Comparison of ENCODE assay signal across 12 cellular contexts in the genomic region with DNA sequence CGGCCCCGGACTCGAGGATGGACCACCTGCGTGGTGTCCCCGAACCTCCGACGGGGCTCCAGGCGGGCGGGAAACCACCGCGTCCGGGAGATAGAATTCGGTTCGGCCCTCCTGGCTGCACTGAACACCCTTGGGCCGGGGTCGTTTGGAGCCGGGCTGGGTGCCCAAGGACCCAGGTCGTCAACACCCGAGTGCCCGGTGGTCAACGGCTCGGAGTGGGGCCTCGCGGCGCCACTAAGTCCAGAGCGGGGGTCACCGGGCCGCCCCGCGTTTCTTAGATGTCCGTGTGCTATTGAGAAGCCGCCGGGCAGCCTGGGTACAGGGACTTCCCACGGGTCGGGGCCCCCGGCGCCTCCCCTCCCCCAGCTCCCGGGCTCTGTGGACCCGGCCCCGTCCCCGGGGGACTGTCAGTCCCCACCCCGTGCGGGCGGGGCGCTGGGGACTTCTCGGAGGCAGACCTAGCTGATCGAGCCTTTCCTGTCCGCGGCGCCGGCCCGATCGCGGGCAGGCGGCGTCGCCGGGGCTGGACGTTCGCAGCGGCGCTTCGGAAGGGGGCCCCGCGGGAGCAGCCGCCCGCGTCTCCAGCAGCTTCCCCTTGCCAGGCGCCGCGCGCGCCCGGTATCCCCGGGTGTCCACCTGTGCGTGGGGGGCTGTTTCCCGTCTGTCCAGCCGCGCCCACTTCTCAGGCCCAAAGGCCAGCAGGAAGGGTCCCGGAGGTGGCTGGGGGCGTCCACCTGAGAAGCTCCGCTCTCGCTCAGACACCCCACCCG. TPM values are rescaled to one million over a fixed set of nuclear protein-coding genes. Genes with fewer than 3 reads are reported as not detected.
DNase-seq lines count a peak whose midpoint lies in the region; ATAC-seq and TF ChIP-seq lines count a peak whose summit lies in the region.
"Had no signal": no experiment of that assay in that cellular context is flagged by ENCODE, and none has a peak within 500 bp of the region (broad histone marks: within the 10 kb centered on the region; RNA-seq: fewer than 3 reads in every experiment).

No MANE protein-coding gene starts in this region.

- no peak overlapping the region for H4K8ac ChIP-seq in IMR-90 (ENCODE audit: low read depth in 2 of 2, low read length in 2 of 2)

- H3K4me2 ChIP-seq in IMR-90 (ENCODE audit: low read depth, low read length): peak overlapping the region; percentile 50

- no peak overlapping the region for H4K5ac ChIP-seq in IMR-90 (ENCODE audit: low read depth, low read length)

- no peak overlapping the region for H3K14ac ChIP-seq in IMR-90 (replicated peaks; ENCODE audit: low read depth, low read length)

- CTCF ChIA-PET in activated CD4-positive, alpha-beta T cell treated with anti-CD3 and anti-CD28 coated beads for 36 hours (lab: Charles Lee): no interaction called here
- CTCF ChIA-PET in activated CD4-positive, alpha-beta T cell treated with anti-CD3 and anti-CD28 coated beads, Interleukin-2, amount 10 ng/mL, durations not matched to agents 7 days and 5 days (lab: Charles Lee): interaction anchor here (0.6 to 1.4 kb wide), 3 partner anchors 9 to 759 kb away, joined by 3 to 4 read pairs (median 3); no protein-coding TSS in a partner anchor
- CTCF ChIA-PET in IMR-90 (lab: Yijun Ruan, JAX) (interaction anchor here (0.6 kb wide), 1 partner anchor 128 kb away, joined by 3 read pairs; no protein-coding TSS in a partner anchor), GM10248 (lab: Yijun Ruan, JAX) (no interaction called here)

- H3K4me3 Mint-ChIP-seq in activated CD4-positive, alpha-beta T cell treated with anti-CD3 and anti-CD28 coated beads for 36 hours: no peak overlapping the region
- no peak overlapping the region for H3K4me3 Mint-ChIP-seq in activated CD4-positive, alpha-beta T cell treated with anti-CD3 and anti-CD28 coated beads, Interleukin-2, amount 10 ng/mL, durations not matched to agents 7 days and 5 days
- H3K4me3 Mint-ChIP-seq: activated naive CD8-positive, alpha-beta T cell; T-helper 1 cell treated with Interleukin-12 subunit alpha and Interleukin-12 subunit beta and Interleukin-4 antibody, amounts not matched to agents 30 μg/mL and 1 μg/mL, for 36 hours had no signal

- peaks cover 32% of the 10 kb centered on the region for H4K20me1 ChIP-seq in IMR-90 (ENCODE audit: insufficient read depth, low read length)

- ATAC-seq in activated CD4-positive, alpha-beta T cell treated with anti-CD3 and anti-CD28 coated beads for 36 hours: no peak
- ATAC-seq in IMR-90 (ENCODE audit: low read depth): no peak
- ATAC-seq in GM18520 (IDR thresholded peaks at IDR 0.05; ENCODE audit: unreplicated experiment): no peak

- TF ChIP-seq RAD21 in IMR-90 (IDR thresholded peaks at IDR 0.05; ENCODE audit: low read length): no peak

- H3K4me3 ChIP-seq in IMR-90 (ENCODE audit: insufficient read depth, low read depth, low read length) (peak overlapping the region; percentile 16), colonic mucosa (peak overlapping the region; percentile 7)

- peak overlapping the region; percentile 73 for H2AK9ac ChIP-seq in IMR-90 (replicated peaks; ENCODE audit: low read depth, low read length, poor library complexity)

- no peak overlapping the region for H3K18ac ChIP-seq in IMR-90 (ENCODE audit: low read depth, low read length)

- dilution Hi-C loops in IMR-90 (cut with HindIII; ENCODE audit: low sequenced_read_pairs, unreplicated experiment): no loop called here

- TF ChIP-seq POLR2A in IMR-90 (IDR thresholded peaks at IDR 0.05; ENCODE audit: low read depth, low read length): no peak

- H3K9me3 ChIP-seq in IMR-90 (ENCODE audit: control insufficient read depth, insufficient read depth, low read length) (no peaks in the 10 kb centered on the region), colonic mucosa (no peaks in the 10 kb centered on the region)
- H3K9me3 ChIP-seq: neutrophil had no signal

- no TSS peak for BruUV-seq in IMR-90 (replicated peaks; lab: Mats Ljungman, UMichigan)

- POLR2A ChIA-PET in activated CD4-positive, alpha-beta T cell treated with anti-CD3 and anti-CD28 coated beads for 36 hours (lab: Charles Lee): interaction anchor here (0.5 to 1.0 kb wide), 2 partner anchors 12 to 22 kb away, joined by 3 to 4 read pairs; no protein-coding TSS in a partner anchor
- POLR2A ChIA-PET in activated CD4-positive, alpha-beta T cell treated with anti-CD3 and anti-CD28 coated beads, Interleukin-2, amount 10 ng/mL, durations not matched to agents 7 days and 5 days (lab: Charles Lee): no interaction called here
- POLR2A ChIA-PET in IMR-90 (lab: Charles Lee; ENCODE audit: unreplicated experiment) (interaction anchor here (0.6 kb wide), 1 partner anchor 314 kb away, joined by 9 read pairs; no protein-coding TSS in a partner anchor), GM10248 (lab: Yijun Ruan, JAX) (interaction anchor here (0.6 kb wide), 1 partner anchor 329 kb away, joined by 11 read pairs; no protein-coding TSS in a partner anchor)

- H3K9me1 ChIP-seq in IMR-90 (ENCODE audit: insufficient read depth, low read length): peaks cover 2% of the 10 kb centered on the region; the same call in 1 of the 2 replicates

- no peak overlapping the region for H3K23ac ChIP-seq in IMR-90 (ENCODE audit: low read depth, low read length)

- H3K9ac ChIP-seq in IMR-90 (ENCODE audit: low read depth, low read length) (no peak overlapping the region), colonic mucosa (ENCODE audit: low read depth in 2 of 2, low read length in 2 of 2) (no peak overlapping the region)

- H2AFZ ChIP-seq in IMR-90 (replicated peaks; ENCODE audit: low read length, poor library complexity): peak overlapping the region; percentile 82

- in situ Hi-C loops in IMR-90 (cut with MboI; ENCODE audit: low sequenced_read_pairs): no loop called here

- no peak overlapping the region for H3K27ac Mint-ChIP-seq in activated CD4-positive, alpha-beta T cell treated with anti-CD3 and anti-CD28 coated beads for 36 hours
- no peak overlapping the region for H3K27ac Mint-ChIP-seq in activated CD4-positive, alpha-beta T cell treated with anti-CD3 and anti-CD28 coated beads, Interleukin-2, amount 10 ng/mL, durations not matched to agents 7 days and 5 days
- H3K27ac Mint-ChIP-seq: activated naive CD8-positive, alpha-beta T cell; CD14-positive monocyte; T-helper 1 cell treated with Interleukin-12 subunit alpha and Interleukin-12 subunit beta and Interleukin-4 antibody, amounts not matched to agents 30 μg/mL and 1 μg/mL, for 36 hours had no signal

- H3K79me1 ChIP-seq in IMR-90 (ENCODE audit: low read depth in 1 of 2, low read length in 2 of 2): peaks cover 0 to 15% of the 10 kb centered on the region in 2 experiments; a peak in 1 of 4 replicates

- H3K27me3 Mint-ChIP-seq in activated CD4-positive, alpha-beta T cell treated with anti-CD3 and anti-CD28 coated beads for 36 hours: peaks cover 45% of the 10 kb centered on the region
- peaks cover 52% of the 10 kb centered on the region for H3K27me3 Mint-ChIP-seq in activated CD4-positive, alpha-beta T cell treated with anti-CD3 and anti-CD28 coated beads, Interleukin-2, amount 10 ng/mL, durations not matched to agents 7 days and 5 days

- no peak overlapping the region for H2BK5ac ChIP-seq in IMR-90 (ENCODE audit: low read depth, low read length, poor library complexity, severe bottlenecking)

- no peak overlapping the region for H2BK15ac ChIP-seq in IMR-90 (ENCODE audit: low read depth, low read length)

- H3K56ac ChIP-seq in IMR-90 (ENCODE audit: extremely low read depth, insufficient read depth, low read length): no peak overlapping the region

- peaks cover 18% of the 10 kb centered on the region for H3K4me1 Mint-ChIP-seq in activated CD4-positive, alpha-beta T cell treated with anti-CD3 and anti-CD28 coated beads for 36 hours
- H3K4me1 Mint-ChIP-seq in activated CD4-positive, alpha-beta T cell treated with anti-CD3 and anti-CD28 coated beads, Interleukin-2, amount 10 ng/mL, durations not matched to agents 7 days and 5 days: peaks cover 34% of the 10 kb centered on the region

- H2BK20ac ChIP-seq in IMR-90 (ENCODE audit: low read depth, low read length): no peak overlapping the region

- no peak overlapping the region for H3K27ac ChIP-seq in IMR-90 (ENCODE audit: insufficient read depth, low read length)
- no peak overlapping the region for H3K27ac ChIP-seq in colonic mucosa
- H3K27ac ChIP-seq: neutrophil had no signal

- peaks cover 5% of the 10 kb centered on the region for H3K36me3 Mint-ChIP-seq in activated CD4-positive, alpha-beta T cell treated with anti-CD3 and anti-CD28 coated beads for 36 hours (ENCODE audit: low read depth)
- peaks cover 16% of the 10 kb centered on the region for H3K36me3 Mint-ChIP-seq in activated CD4-positive, alpha-beta T cell treated with anti-CD3 and anti-CD28 coated beads, Interleukin-2, amount 10 ng/mL, durations not matched to agents 7 days and 5 days (ENCODE audit: low read depth)
- H3K36me3 Mint-ChIP-seq: activated naive CD8-positive, alpha-beta T cell had no signal

- H3K36me3 ChIP-seq in IMR-90 (ENCODE audit: control insufficient read depth, insufficient read depth, low read length) (no peaks in the 10 kb centered on the region), colonic mucosa (no peaks in the 10 kb centered on the region)
- H3K36me3 ChIP-seq: neutrophil had no signal

- H3K4me1 ChIP-seq in IMR-90 (ENCODE audit: control insufficient read depth, insufficient read depth, low read length): peaks cover 4% of the 10 kb centered on the region; the same call in 1 of the 2 replicates
- H3K4me1 ChIP-seq in colonic mucosa: peaks cover 10% of the 10 kb centered on the region

- intact Hi-C loops in activated CD4-positive, alpha-beta T cell treated with anti-CD3 and anti-CD28 coated beads for 36 hours (cut with DNase I, micrococcal nuclease): loop anchor here in 1 of 2 experiments (5.0 to 10.0 kb wide), 2 partner anchors 420 to 918 kb away; partner anchors contain the start of gene BAHCC1
- intact Hi-C loops in IMR-90 (cut with micrococcal nuclease): loop anchor here (5.0 to 10.0 kb wide), 2 partner anchors 378 to 415 kb away; no protein-coding TSS in a partner anchor
- intact Hi-C loops in colonic mucosa (cut with DNase I): loop anchor here (10.0 kb wide), 1 partner anchor 98 kb away; no protein-coding TSS in a partner anchor

- no peak overlapping the region for H2BK120ac ChIP-seq in IMR-90 (ENCODE audit: low read depth, low read length)

- no peak overlapping the region for H2AK5ac ChIP-seq in IMR-90 (ENCODE audit: low read depth, low read length)

- no peaks in the 10 kb centered on the region for H3K9me3 Mint-ChIP-seq in activated CD4-positive, alpha-beta T cell treated with anti-CD3 and anti-CD28 coated beads for 36 hours (ENCODE audit: low read depth)
- H3K9me3 Mint-ChIP-seq in activated CD4-positive, alpha-beta T cell treated with anti-CD3 and anti-CD28 coated beads, Interleukin-2, amount 10 ng/mL, durations not matched to agents 7 days and 5 days: no peaks in the 10 kb centered on the region
- H3K9me3 Mint-ChIP-seq: T-helper 1 cell treated with Interleukin-12 subunit alpha and Interleukin-12 subunit beta and Interleukin-4 antibody, amounts not matched to agents 30 μg/mL and 1 μg/mL, for 36 hours had no signal

- DNase-seq in activated CD4-positive, alpha-beta T cell treated with anti-CD3 and anti-CD28 coated beads for 36 hours: peak; percentile 35
- DNase-seq in activated CD4-positive, alpha-beta T cell treated with anti-CD3 and anti-CD28 coated beads, Interleukin-2, amount 10 ng/mL, durations not matched to agents 7 days and 5 days: no peak
- DNase-seq in IMR-90: no peak
- DNase-seq in colonic mucosa: no peak
- peak; percentile 72 for DNase-seq in retina
- DNase-seq in activated CD4-positive, CD25-positive, alpha-beta regulatory T cell treated with anti-CD3 and anti-CD28 coated beads, Interleukin-2, amount 50 U/mL, for 72 hours: no peak
- DNase-seq in GM10248 (ENCODE audit: extremely low spot score): no peak

- H3K4ac ChIP-seq in IMR-90 (ENCODE audit: low read depth, low read length): no peak overlapping the region

- WGBS in IMR-90 (ENCODE audit: extremely low coverage in 2 of 2, insufficient read length in 1 of 2), 2 experiments: 0% methylated on average over 22 of the region's 84 CpGs; no CpG with 5 or more reads in 1 of the 2 experiments

- H4K91ac ChIP-seq in IMR-90 (ENCODE audit: insufficient read depth, low read depth, low read length): no peak overlapping the region

- TF ChIP-seq CTCF in IMR-90 (conservative IDR thresholded peaks at IDR 0.05; ENCODE audit: low read depth, low read length) (no peak), colonic mucosa (IDR thresholded peaks at IDR 0.05) (no peak), GM10248 (IDR thresholded peaks at IDR 0.05; ENCODE audit: control extremely low read depth, extremely low read depth, low read depth, missing control alignments) (no peak)

- H3K27me3 ChIP-seq in IMR-90 (ENCODE audit: control insufficient read depth, insufficient read depth, low read length) (peaks cover 55% of the 10 kb centered on the region), colonic mucosa (peaks cover 79% of the 10 kb centered on the region)

RNA-seq across cellular contexts. Expression of gene NPTX1, which starts 0.7 kb away (rescaled TPM):
- 10 to 100 TPM; 22.7 to 27.5 TPM for total RNA-seq in activated CD4-positive, alpha-beta T cell treated with anti-CD3 and anti-CD28 coated beads for 36 hours
- total RNA-seq in activated CD4-positive, alpha-beta T cell treated with anti-CD3 and anti-CD28 coated beads, Interleukin-2, amount 10 ng/mL, durations not matched to agents 7 days and 5 days: 10 to 100 TPM; 85.8 to 86.1 TPM
- total RNA-seq in IMR-90 (2012; rRNA removed) (20.8 and 23.3 TPM in 2 replicates), colonic mucosa (1 to 10 TPM in 1 of 2 donors, under 1 TPM in 1; 0.10 to 7.1 TPM)
- polyA plus RNA-seq in IMR-90 (2012; rRNA removed): 39.5 and 47.0 TPM in 2 replicates
- polyA plus RNA-seq in IMR-90 (2012; cell fraction: cytosol; rRNA removed): 40.9 and 41.7 TPM in 2 replicates
- polyA plus RNA-seq in IMR-90 (2012; cell fraction: nucleus; rRNA removed; ENCODE audit: low replicate concordance): 52.2 and 63.8 TPM in 2 replicates
- polyA plus RNA-seq: CD14-positive monocyte had no signal

Comparison
In these comparisons a context has a peak if more than half of its experiments do, and no peak if none do; other contexts are left out.
1. DNase-seq: peak in activated CD4-positive, alpha-beta T cell treated with anti-CD3 and anti-CD28 coated beads for 36 hours (single experiment) and retina (single experiment); none in activated CD4-positive, alpha-beta T cell treated with anti-CD3 and anti-CD28 coated beads, Interleukin-2, amount 10 ng/mL, durations not matched to agents 7 days and 5 days (single experiment), IMR-90 (single experiment), colonic mucosa (single experiment), activated CD4-positive, CD25-positive, alpha-beta regulatory T cell treated with anti-CD3 and anti-CD28 coated beads, Interleukin-2, amount 50 U/mL, for 72 hours (single experiment) and GM10248 (single experiment).
2. CTCF ChIA-PET loops: an anchor here in activated CD4-positive, alpha-beta T cell treated with anti-CD3 and anti-CD28 coated beads, Interleukin-2, amount 10 ng/mL, durations not matched to agents 7 days and 5 days (0.6 to 1.4 kb wide) and IMR-90 (0.6 kb wide); none called in activated CD4-positive, alpha-beta T cell treated with anti-CD3 and anti-CD28 coated beads for 36 hours and GM10248.